15 cellular contexts compared by ENCODE assay signal in genomic region chr1:162908780-162909179, GRCh38. TPM values are rescaled to one million over a fixed set of nuclear protein-coding genes. Genes with fewer than 3 reads are reported as not detected.
A peak's percentile ranks its signal among the peaks of the same experiment; 100 is the strongest.
DNase-seq lines count a peak whose midpoint lies in the region; ATAC-seq and TF ChIP-seq lines count a peak whose summit lies in the region.
"Had no signal": no experiment of that assay in that cellular context is flagged by ENCODE, and none has a peak within 500 bp of the region (broad histone marks: within the 10 kb centered on the region; RNA-seq: fewer than 3 reads in every experiment).

No MANE protein-coding gene starts in this region.

- DNase-seq in HT1080 (ENCODE audit: low read depth) (peak; percentile 87), brain microvascular endothelial cell (peak; percentile 83), hepatic stellate cell (ENCODE audit: low spot score) (peak; percentile 42), medulla oblongata (ENCODE audit: extremely low spot score) (no peak), WERI-Rb-1 (no peak), cortex of kidney (lab: John Stamatoyannopoulos, UW) (no peak)
- DNase-seq: effector memory CD8-positive, alpha-beta T cell; MM.1S; NCI-H446 treated with DMSO at 0.1 percent for 48 hours; right cardiac atrium; thyroid gland had no signal

- H3K4me3 ChIP-seq in ACC112 (ENCODE audit: low read depth, low read length) (peak overlapping the region; percentile 25; the same call in 1 of the 2 replicates), brain microvascular endothelial cell (ENCODE audit: low read depth, low read length) (no peak overlapping the region), WERI-Rb-1 (ENCODE audit: low read depth, low read length) (no peak overlapping the region)
- H3K4me3 ChIP-seq: thyroid gland had no signal

- peaks cover 50% of the 10 kb centered on the region for H3K4me1 ChIP-seq in ACC112 (ENCODE audit: control insufficient read depth, insufficient read depth, low read length, unreplicated experiment)
- H3K4me1 ChIP-seq: thyroid gland had no signal

- H3K9me3 ChIP-seq in WERI-Rb-1 (ENCODE audit: severe bottlenecking), result peaks cover 5% of the 10 kb centered on the region
- H3K9me3 ChIP-seq: thyroid gland had no signal

- H3K79me2 ChIP-seq in ACC112 (ENCODE audit: control insufficient read depth, insufficient read depth, low read length, unreplicated experiment), result no peaks in the 10 kb centered on the region

- no peak overlapping the region for H2AFZ ChIP-seq in ACC112 (ENCODE audit: low read length, unreplicated experiment)

- ATAC-seq in HG03565 (IDR thresholded peaks at IDR 0.05; ENCODE audit: unreplicated experiment), result no peak
- ATAC-seq: activated naive CD4-positive, alpha-beta T cell treated with anti-CD3 and anti-CD28 coated beads, Interleukin-2, amount 50 U/mL, for 72 hours; effector memory CD8-positive, alpha-beta T cell; right cardiac atrium had no signal

- no peak for TF ChIP-seq CTCF in brain microvascular endothelial cell (IDR thresholded peaks at IDR 0.05; ENCODE audit: low read depth, low read length, missing control alignments)
- no peak for TF ChIP-seq CTCF in WERI-Rb-1 (IDR thresholded peaks at IDR 0.05; ENCODE audit: low read depth, low read length)

- no peaks in the 10 kb centered on the region for H3K27me3 ChIP-seq in ACC112 (ENCODE audit: insufficient read depth, low read length)
- H3K27me3 ChIP-seq in brain microvascular endothelial cell (replicated peaks), result no peaks in the 10 kb centered on the region
- H3K27me3 ChIP-seq in WERI-Rb-1 (ENCODE audit: insufficient read depth, low read depth, severe bottlenecking), result no peaks in the 10 kb centered on the region
- H3K27me3 ChIP-seq: thyroid gland had no signal

- H3K27ac ChIP-seq in ACC112 (ENCODE audit: low read depth, low read length) (peak overlapping the region; percentile 92), brain microvascular endothelial cell (peak overlapping the region; percentile 94), WERI-Rb-1 (no peak overlapping the region)
- H3K27ac ChIP-seq: thyroid gland had no signal

- H3K36me3 ChIP-seq in ACC112 (ENCODE audit: insufficient read depth, low read length), result no peaks in the 10 kb centered on the region
- no peaks in the 10 kb centered on the region for H3K36me3 ChIP-seq in brain microvascular endothelial cell (replicated peaks)
- no peaks in the 10 kb centered on the region for H3K36me3 ChIP-seq in WERI-Rb-1
- H3K36me3 ChIP-seq: thyroid gland had no signal

- in situ Hi-C loops in brain microvascular endothelial cell (cut with HindIII; ENCODE audit: low pct_ligation_motif_present, low sequenced_read_pairs), result no loop called here

RNA-seq across cellular contexts. Expression of gene CCDC190, which starts 47.8 kb away (rescaled TPM):
- total RNA-seq in HT1080 (2014; rRNA removed; shearing (Covaris generic)), result 0.19 TPM in 1 of 2 replicates, not detected in the other
- polyA plus RNA-seq in HT1080 (2015; cell fraction: cytosol; rRNA removed), result 5.3 and 5.4 TPM in 2 replicates
- polyA plus RNA-seq in HT1080 (2015; cell fraction: nucleus; rRNA removed), result 6.9 and 8.5 TPM in 2 replicates
- total RNA-seq: activated naive CD4-positive, alpha-beta T cell treated with anti-CD3 and anti-CD28 coated beads, Interleukin-2, amount 50 U/mL, for 72 hours; G401 had no signal

Comparison
In these comparisons a context has a peak if more than half of its experiments do, and no peak if none do; other contexts are left out.
1. DNase-seq: peak in HT1080 (single experiment), brain microvascular endothelial cell (single experiment) and hepatic stellate cell (single experiment); none in medulla oblongata (single experiment), WERI-Rb-1 (single experiment) and cortex of kidney (single experiment).